Comparison of ENCODE assay signal across 1 cellular context in the genomic region with DNA sequence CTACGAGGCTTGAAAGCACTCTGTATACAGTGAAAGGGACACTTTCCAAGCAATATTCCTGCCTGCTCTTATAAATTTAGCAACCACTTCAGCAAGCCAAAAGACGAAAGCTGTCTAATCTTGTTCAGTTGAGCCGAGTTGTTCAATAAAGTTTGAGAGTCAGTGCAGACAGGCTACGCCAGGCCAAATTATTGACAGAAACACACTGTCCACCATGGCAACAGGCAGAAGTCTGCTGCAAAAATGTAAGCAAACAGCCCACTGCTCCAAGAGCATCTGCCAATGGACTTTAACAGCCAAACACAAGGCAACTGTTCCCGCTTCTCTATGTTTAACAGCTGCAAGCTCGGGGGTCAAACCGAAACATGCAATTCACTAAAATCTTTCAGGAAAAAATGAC.
TF ChIP-seq lines count a peak whose summit lies in the region.

No MANE protein-coding gene starts in this region.

TF ChIP-seq in SK-N-SH, 30 proteins besides CTCF, POLR2A, EP300 and RAD21 (continued from another document):
- TF ChIP-seq FOSL2 (IDR thresholded peaks at IDR 0.05; ENCODE audit: borderline replicate concordance, low read depth) (no peak), TCF12 (IDR thresholded peaks at IDR 0.05) (no peak), TAF1 (IDR thresholded peaks at IDR 0.05; ENCODE audit: borderline replicate concordance, low read depth, low read length) (no peak), FOXM1 (IDR thresholded peaks at IDR 0.05; ENCODE audit: low read depth) (no peak)
- TF ChIP-seq, protein P1, sequence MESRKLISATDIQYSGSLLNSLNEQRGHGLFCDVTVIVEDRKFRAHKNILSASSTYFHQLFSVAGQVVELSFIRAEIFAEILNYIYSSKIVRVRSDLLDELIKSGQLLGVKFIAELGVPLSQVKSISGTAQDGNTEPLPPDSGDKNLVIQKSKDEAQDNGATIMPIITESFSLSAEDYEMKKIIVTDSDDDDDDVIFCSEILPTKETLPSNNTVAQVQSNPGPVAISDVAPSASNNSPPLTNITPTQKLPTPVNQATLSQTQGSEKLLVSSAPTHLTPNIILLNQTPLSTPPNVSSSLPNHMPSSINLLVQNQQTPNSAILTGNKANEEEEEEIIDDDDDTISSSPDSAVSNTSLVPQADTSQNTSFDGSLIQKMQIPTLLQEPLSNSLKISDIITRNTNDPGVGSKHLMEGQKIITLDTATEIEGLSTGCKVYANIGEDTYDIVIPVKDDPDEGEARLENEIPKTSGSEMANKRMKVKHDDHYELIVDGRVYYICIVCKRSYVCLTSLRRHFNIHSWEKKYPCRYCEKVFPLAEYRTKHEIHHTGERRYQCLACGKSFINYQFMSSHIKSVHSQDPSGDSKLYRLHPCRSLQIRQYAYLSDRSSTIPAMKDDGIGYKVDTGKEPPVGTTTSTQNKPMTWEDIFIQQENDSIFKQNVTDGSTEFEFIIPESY (IDR thresholded peaks at IDR 0.05; ENCODE audit: borderline replicate concordance, low read depth) = no peak
- TF ChIP-seq, protein P2, sequence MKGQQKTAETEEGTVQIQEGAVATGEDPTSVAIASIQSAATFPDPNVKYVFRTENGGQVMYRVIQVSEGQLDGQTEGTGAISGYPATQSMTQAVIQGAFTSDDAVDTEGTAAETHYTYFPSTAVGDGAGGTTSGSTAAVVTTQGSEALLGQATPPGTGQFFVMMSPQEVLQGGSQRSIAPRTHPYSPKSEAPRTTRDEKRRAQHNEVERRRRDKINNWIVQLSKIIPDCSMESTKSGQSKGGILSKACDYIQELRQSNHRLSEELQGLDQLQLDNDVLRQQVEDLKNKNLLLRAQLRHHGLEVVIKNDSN (IDR thresholded peaks at IDR 0.05; ENCODE audit: borderline replicate concordance, low read depth) = no peak
- TF ChIP-seq, protein P3, sequence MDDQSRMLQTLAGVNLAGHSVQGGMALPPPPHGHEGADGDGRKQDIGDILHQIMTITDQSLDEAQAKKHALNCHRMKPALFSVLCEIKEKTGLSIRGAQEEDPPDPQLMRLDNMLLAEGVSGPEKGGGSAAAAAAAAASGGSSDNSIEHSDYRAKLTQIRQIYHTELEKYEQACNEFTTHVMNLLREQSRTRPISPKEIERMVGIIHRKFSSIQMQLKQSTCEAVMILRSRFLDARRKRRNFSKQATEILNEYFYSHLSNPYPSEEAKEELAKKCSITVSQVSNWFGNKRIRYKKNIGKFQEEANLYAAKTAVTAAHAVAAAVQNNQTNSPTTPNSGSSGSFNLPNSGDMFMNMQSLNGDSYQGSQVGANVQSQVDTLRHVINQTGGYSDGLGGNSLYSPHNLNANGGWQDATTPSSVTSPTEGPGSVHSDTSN (IDR thresholded peaks at IDR 0.05) = no peak
TF ChIP-seq in SK-N-SH: peak in this region for 0.
